ENCODE assay signal across 8 cellular contexts in the genomic region with DNA sequence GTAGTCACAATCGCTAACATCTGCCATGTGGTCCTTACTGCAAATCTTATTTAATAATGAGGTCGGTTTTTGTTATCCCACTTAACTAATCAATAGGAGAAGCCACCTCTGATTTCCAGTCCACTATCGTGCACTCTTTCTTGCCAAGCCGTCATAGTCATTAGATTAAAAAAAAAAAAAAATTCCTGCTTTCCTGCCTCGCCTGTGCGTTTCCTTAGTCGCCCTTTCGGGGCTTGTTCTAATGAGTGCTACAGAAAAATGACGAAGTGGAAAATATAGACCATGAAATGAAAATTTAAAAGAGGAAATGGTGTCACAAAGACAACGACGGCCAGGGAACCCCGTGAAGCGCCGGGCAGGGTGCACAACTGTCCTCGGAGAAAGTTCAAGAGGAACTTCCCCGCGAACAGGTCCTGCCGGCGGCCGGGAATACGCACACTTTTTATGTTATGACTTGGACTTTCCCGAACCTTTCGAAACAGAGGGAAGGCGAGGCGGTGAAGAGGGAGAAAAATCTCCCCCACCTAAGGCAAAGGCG. TPM values are rescaled to one million over a fixed set of nuclear protein-coding genes. Genes with fewer than 3 reads are reported as not detected.
DNase-seq lines count a peak whose midpoint lies in the region; ATAC-seq and TF ChIP-seq lines count a peak whose summit lies in the region.

No MANE protein-coding gene starts in this region.

- in situ Hi-C loops in ACHN (cut with HindIII; ENCODE audit: low pct_ligation_motif_present, low pct_unique_long_range_greater_than_20kb, low sequenced_read_pairs) = no loop called here

- H3K36me3 Mint-ChIP-seq in stimulated activated memory B cell treated with anti-CD40 and anti-IgM and Interleukin-4, amounts not matched to agents 10 μg/mL and 1 μg/mL and 100 μg/mL, for 72 hours = peaks cover 10% of the 10 kb centered on the region

- peak overlapping the region; percentile 92 for H2AFZ ChIP-seq in SK-N-SH (ENCODE audit: low read depth)

- CTCF ChIA-PET in SK-N-SH (lab: Yijun Ruan, JAX) = interaction anchor here (1.0 to 1.1 kb wide), 2 partner anchors 56 to 58 kb away, joined by 3 read pairs; no protein-coding TSS in a partner anchor

- H4K20me1 ChIP-seq in SK-N-SH (ENCODE audit: insufficient read depth) = no peaks in the 10 kb centered on the region

- peak overlapping the region; percentile 91 to 92 for H3K27ac ChIP-seq in SK-N-SH (ENCODE audit: low read depth in 2 of 2, low read length in 1 of 2)

- H3K27me3 ChIP-seq in SK-N-SH (ENCODE audit: insufficient read depth) = no peaks in the 10 kb centered on the region

- peak overlapping the region; percentile 99 for H3K27ac Mint-ChIP-seq in stimulated activated memory B cell treated with anti-CD40 and anti-IgM and Interleukin-4, amounts not matched to agents 10 μg/mL and 1 μg/mL and 100 μg/mL, for 72 hours

- peak overlapping the region; percentile 91 for H3K4me2 ChIP-seq in SK-N-SH

- 0 out of 2 replicates have a peak, but pooled peaks have one; percentile 8 for TF ChIP-seq CTCF in SK-N-SH (IDR thresholded peaks at IDR 0.05)
- TF ChIP-seq CTCF in lower leg skin (IDR thresholded peaks at IDR 0.05) = no peak

- intact Hi-C loops in lower leg skin (cut with DNase I; ENCODE audit: low total_unique reads) = no loop called here

- peaks cover 46% of the 10 kb centered on the region for H3K79me2 ChIP-seq in SK-N-SH (ENCODE audit: insufficient read depth)

- H3K4me3 Mint-ChIP-seq in stimulated activated memory B cell treated with anti-CD40 and anti-IgM and Interleukin-4, amounts not matched to agents 10 μg/mL and 1 μg/mL and 100 μg/mL, for 72 hours = peak overlapping the region; percentile 98

- 4% methylated on average over 26 of the region's 26 CpGs for WGBS in SK-N-SH (ENCODE audit: low lambda C conversion rate)
- 2% methylated on average over 25 of the region's 26 CpGs for WGBS in lower leg skin, 2 donors

- H3K9me2 ChIP-seq in SK-N-SH = no peaks in the 10 kb centered on the region

- no peak for TF ChIP-seq RAD21 in SK-N-SH (IDR thresholded peaks at IDR 0.05; ENCODE audit: low read length)

- H3K9ac ChIP-seq in SK-N-SH = peak overlapping the region; percentile 88

- TF ChIP-seq EP300 in SK-N-SH (IDR thresholded peaks at IDR 0.05; ENCODE audit: borderline replicate concordance in 1 of 2, low read depth in 1 of 2, low read length in 1 of 2) = no peak

- H3K4me3 ChIP-seq in SK-N-SH (ENCODE audit: low read depth in 2 of 2, low read length in 1 of 2) (peak overlapping the region; percentile 71 to 83), lower leg skin (ENCODE audit: low read depth, poor library complexity, severe bottlenecking) (peak overlapping the region; percentile 26)

- no peaks in the 10 kb centered on the region for H3K9me3 Mint-ChIP-seq in stimulated activated memory B cell treated with anti-CD40 and anti-IgM and Interleukin-4, amounts not matched to agents 10 μg/mL and 1 μg/mL and 100 μg/mL, for 72 hours

- DNase-seq in ACHN = peak; percentile 28
- peak; percentile 59 for DNase-seq in SK-N-SH
- DNase-seq in cerebellum (ENCODE audit: low spot score) = peak; percentile 12
- no peak for DNase-seq in lower leg skin (ENCODE audit: low spot score in 2 of 2)
- no peak for DNase-seq in NCI-H1417 treated with DMSO at 0.1 percent for 48 hours (lab: John Stamatoyannopoulos, UW)

- peaks cover 32% of the 10 kb centered on the region for H3K4me1 Mint-ChIP-seq in stimulated activated memory B cell treated with anti-CD40 and anti-IgM and Interleukin-4, amounts not matched to agents 10 μg/mL and 1 μg/mL and 100 μg/mL, for 72 hours

- H3K36me3 ChIP-seq in SK-N-SH (replicated peaks in 1 of 2; ENCODE audit: control insufficient read depth in 1 of 2, insufficient read depth in 2 of 2, low read length in 1 of 2) = no peaks in the 10 kb centered on the region

- TF ChIP-seq POLR2A in lower leg skin (IDR thresholded peaks at IDR 0.05) = no peak

- POLR2A ChIA-PET in SK-N-SH (lab: Yijun Ruan, JAX) = interaction anchor here (0.9 to 1.8 kb wide), 2 partner anchors 8 to 73 kb away, joined by 4 to 5 read pairs; a partner anchor contains a TSS

- H3K9me3 ChIP-seq in SK-N-SH = no peaks in the 10 kb centered on the region

- peaks cover 7% of the 10 kb centered on the region in 2 experiments; a peak in 3 of 4 replicates for H3K4me1 ChIP-seq in SK-N-SH (ENCODE audit: control insufficient read depth in 1 of 2, insufficient read depth in 2 of 2, low read depth in 1 of 2, low read length in 1 of 2)

- H3F3A ChIP-seq in SK-N-SH (replicated peaks; ENCODE audit: insufficient read depth) = peaks cover 35% of the 10 kb centered on the region

- H3K27me3 Mint-ChIP-seq in stimulated activated memory B cell treated with anti-CD40 and anti-IgM and Interleukin-4, amounts not matched to agents 10 μg/mL and 1 μg/mL and 100 μg/mL, for 72 hours = no peaks in the 10 kb centered on the region

- peak; percentile 5 for ATAC-seq in GM19023 (IDR thresholded peaks at IDR 0.05; ENCODE audit: unreplicated experiment)
- peak; percentile 8 for ATAC-seq in HG03196 (IDR thresholded peaks at IDR 0.05; ENCODE audit: unreplicated experiment)
- ATAC-seq in stimulated activated memory B cell treated with anti-CD40 and anti-IgM and Interleukin-4, amounts not matched to agents 10 μg/mL and 1 μg/mL and 100 μg/mL, for 72 hours = peak; percentile 70

TF ChIP-seq in SK-N-SH, 30 proteins besides CTCF, POLR2A, EP300 and RAD21:
- TF ChIP-seq YY1 (IDR thresholded peaks at IDR 0.05; ENCODE audit: low read depth) (no peak), MXI1 (IDR thresholded peaks at IDR 0.05; ENCODE audit: low read depth, low read length) (peak; percentile 30; the same call in 1 of the 2 replicates), JUND (IDR thresholded peaks at IDR 0.05) (no peak), FOXM1 (IDR thresholded peaks at IDR 0.05; ENCODE audit: low read depth) (no peak), ELF1 (IDR thresholded peaks at IDR 0.05) (no peak), CHD2 (IDR thresholded peaks at IDR 0.05; ENCODE audit: low read length, partially characterized antibody) (no peak), MEF2A (IDR thresholded peaks at IDR 0.05; ENCODE audit: borderline replicate concordance, low read depth) (no peak), RXRA (IDR thresholded peaks at IDR 0.05; ENCODE audit: borderline replicate concordance, low read depth) (no peak), SIN3A (IDR thresholded peaks at IDR 0.05; ENCODE audit: borderline replicate concordance, low read depth, low read length) (0 out of 2 replicates have a peak, but pooled peaks have one; percentile 9)
- TF ChIP-seq, protein P1, sequence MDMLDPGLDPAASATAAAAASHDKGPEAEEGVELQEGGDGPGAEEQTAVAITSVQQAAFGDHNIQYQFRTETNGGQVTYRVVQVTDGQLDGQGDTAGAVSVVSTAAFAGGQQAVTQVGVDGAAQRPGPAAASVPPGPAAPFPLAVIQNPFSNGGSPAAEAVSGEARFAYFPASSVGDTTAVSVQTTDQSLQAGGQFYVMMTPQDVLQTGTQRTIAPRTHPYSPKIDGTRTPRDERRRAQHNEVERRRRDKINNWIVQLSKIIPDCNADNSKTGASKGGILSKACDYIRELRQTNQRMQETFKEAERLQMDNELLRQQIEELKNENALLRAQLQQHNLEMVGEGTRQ (IDR thresholded peaks at IDR 0.05; ENCODE audit: borderline replicate concordance, low read depth, low read length) = no peak

RNA-seq across cellular contexts. Expression of a gene that starts 0.3 kb away (rescaled TPM):
- polyA plus RNA-seq in SK-N-SH (2012; rRNA removed) = 30.3 and 31.5 TPM in 2 replicates
- 33.8 and 37.5 TPM in 2 replicates for polyA plus RNA-seq in SK-N-SH (2012; cell fraction: cytosol; rRNA removed)
- 50.3 and 59.9 TPM in 2 replicates for polyA plus RNA-seq in SK-N-SH (2012; cell fraction: nucleus; rRNA removed)
- total RNA-seq in cerebellum = 34.5 TPM
- 10 to 100 TPM; 36.4 to 76.1 (median 54.9) TPM for total RNA-seq in lower leg skin

Comparison
In these comparisons a context has a peak if more than half of its experiments do, and no peak if none do; other contexts are left out.
1. DNase-seq: peak in ACHN (single experiment), SK-N-SH (single experiment) and cerebellum (single experiment); none in lower leg skin (0 of 2) and NCI-H1417 treated with DMSO at 0.1 percent for 48 hours (single experiment).
2. ATAC-seq: peak in every context shown above with its lines; median percentile 70 in stimulated activated memory B cell treated with anti-CD40 and anti-IgM and Interleukin-4, amounts not matched to agents 10 μg/mL and 1 μg/mL and 100 μg/mL, for 72 hours; 8 in HG03196; 5 in GM19023.